Comparison of ENCODE assay signal across 8 cellular contexts in genomic region chr1:202888507-202889360, GRCh38. TPM values are rescaled to one million over a fixed set of nuclear protein-coding genes. Genes with fewer than 3 reads are reported as not detected.
A peak's percentile ranks its signal among the peaks of the same experiment; 100 is the strongest.
DNase-seq lines count a peak whose midpoint lies in the region; ATAC-seq and TF ChIP-seq lines count a peak whose summit lies in the region.

Gene RABIF, minus strand, starts transcription at chr1:202889149. Its CDS starts 51 bp downstream, at chr1:202889098.

- ATAC-seq in HG02763 (IDR thresholded peaks at IDR 0.05; ENCODE audit: unreplicated experiment) (peak; percentile 88), upper lobe of left lung (ENCODE audit: low FRiP score in 2 of 2) (peak; percentile 99)
- peak; percentile 95 for ATAC-seq in activated naive CD8-positive, alpha-beta T cell treated with anti-CD3 and anti-CD28 coated beads, Interleukin-2, amount 50 U/mL, for 24 hours

- peak in 3 of 4 donors; percentile 76 to 97 (median 81) for TF ChIP-seq POLR2A in upper lobe of left lung (IDR thresholded peaks at IDR 0.05)

- H3K27me3 ChIP-seq in cardiac muscle cell (no peaks in the 10 kb centered on the region), upper lobe of left lung (no peaks in the 10 kb centered on the region)

- H3K36me3 ChIP-seq in cardiac muscle cell (peaks cover 19% of the 10 kb centered on the region), upper lobe of left lung (peaks cover 16 to 33% (median 18%) of the 10 kb centered on the region in 4 donors)

- H3K36me3 Mint-ChIP-seq in activated naive CD8-positive, alpha-beta T cell treated with anti-CD3 and anti-CD28 coated beads, Interleukin-2, amount 50 U/mL, for 24 hours (ENCODE audit: low read depth), result peaks cover 20% of the 10 kb centered on the region

- no peak for TF ChIP-seq EP300 in upper lobe of left lung (IDR thresholded peaks at IDR 0.05)

- H3K4me1 ChIP-seq in cardiac muscle cell (ENCODE audit: low read depth), result peaks cover 5% of the 10 kb centered on the region
- H3K4me1 ChIP-seq in upper lobe of left lung, result peaks cover 12 to 22% (median 14%) of the 10 kb centered on the region in 4 donors

- H3K4me3 ChIP-seq in cardiac muscle cell (peak within 1 kb of the TSS; percentile 90), upper lobe of left lung (peak within 1 kb of the TSS; percentile 63 to 90 (median 72))

- H3K27me3 Mint-ChIP-seq in activated naive CD8-positive, alpha-beta T cell treated with anti-CD3 and anti-CD28 coated beads, Interleukin-2, amount 50 U/mL, for 24 hours, result no peaks in the 10 kb centered on the region

- peak within 1 kb of the TSS; percentile 92 for H3K27ac Mint-ChIP-seq in activated naive CD8-positive, alpha-beta T cell treated with anti-CD3 and anti-CD28 coated beads, Interleukin-2, amount 50 U/mL, for 24 hours

- H3K9me3 Mint-ChIP-seq in activated naive CD8-positive, alpha-beta T cell treated with anti-CD3 and anti-CD28 coated beads, Interleukin-2, amount 50 U/mL, for 24 hours, result no peaks in the 10 kb centered on the region

- DNase-seq in NCI-H1417 treated with DMSO at 0.1 percent for 48 hours (lab: John Stamatoyannopoulos, UW) (peak; percentile 93), SW480 (ENCODE audit: low spot score) (peak; percentile 93), cardiac muscle cell (ENCODE audit: low read depth in 1 of 2, low spot score in 1 of 2) (peak; percentile 96 to 99), pons (ENCODE audit: low spot score) (peak; percentile 96), upper lobe of left lung (peak; percentile 98)
- peak; percentile 96 for DNase-seq in activated naive CD8-positive, alpha-beta T cell treated with anti-CD3 and anti-CD28 coated beads, Interleukin-2, amount 50 U/mL, for 24 hours

- peaks cover 22% of the 10 kb centered on the region for H3K4me1 Mint-ChIP-seq in activated naive CD8-positive, alpha-beta T cell treated with anti-CD3 and anti-CD28 coated beads, Interleukin-2, amount 50 U/mL, for 24 hours

- 0% methylated on average over 17 to 53 of the region's 85 CpGs for WGBS in upper lobe of left lung, 2 donors

- H3K4me3 Mint-ChIP-seq in activated naive CD8-positive, alpha-beta T cell treated with anti-CD3 and anti-CD28 coated beads, Interleukin-2, amount 50 U/mL, for 24 hours, result peak within 1 kb of the TSS; percentile 93

- H3K27ac ChIP-seq in cardiac muscle cell (peak within 1 kb of the TSS; percentile 75), upper lobe of left lung (peak within 1 kb of the TSS; percentile 89 to 97 (median 95))

- TF ChIP-seq CTCF in GM12873 (IDR thresholded peaks at IDR 0.05; ENCODE audit: insufficient read depth, low read depth, low read length, missing control alignments), result peak; percentile 18
- TF ChIP-seq CTCF in cardiac muscle cell (IDR thresholded peaks at IDR 0.05; ENCODE audit: low read depth, low read length), result peak; percentile 22
- peak in 2 of 6 experiments; percentile 32 to 36 for TF ChIP-seq CTCF in upper lobe of left lung (IDR thresholded peaks at IDR 0.05)

- H3K9me3 ChIP-seq in cardiac muscle cell (ENCODE audit: low read depth), result no peaks in the 10 kb centered on the region
- no peaks in the 10 kb centered on the region for H3K9me3 ChIP-seq in upper lobe of left lung

RNA-seq across cellular contexts. Expression of gene RABIF, which starts in this region (rescaled TPM):
- total RNA-seq in cardiac muscle cell (2.9 and 6.4 TPM in 2 replicates), upper lobe of left lung (10 to 100 TPM in 2 of 6 donors, 1 to 10 TPM in 4; 2.0 to 11.7 (median 7.9) TPM)
- 7.7 and 22.6 TPM in 2 replicates for polyA plus RNA-seq in cardiac muscle cell

Comparison
In these comparisons a context has a peak if more than half of its experiments do, and no peak if none do; other contexts are left out.
1. Peak in every context shown above with its lines: DNase-seq, ATAC-seq, H3K4me3 ChIP-seq and H3K27ac ChIP-seq.